ENCODE assay signal across 8 cellular contexts in genomic region chr14:87615822-87616679, GRCh38.
DNase-seq lines count a peak whose midpoint lies in the region; ATAC-seq, FAIRE-seq and TF ChIP-seq lines count a peak whose summit lies in the region.

No MANE protein-coding gene starts in this region.

- peak overlapping the region; percentile 43; the same call in 1 of the 2 replicates for H3K9ac ChIP-seq in MM.1S (ENCODE audit: low read length)

- H3K4me2 ChIP-seq in MM.1S (ENCODE audit: low read depth, low read length), result peak overlapping the region; percentile 46; the same call in 1 of the 2 replicates

- H3K4me1 Mint-ChIP-seq in endothelial cell (ENCODE audit: unreplicated experiment), result peaks cover 2% of the 10 kb centered on the region

- no peak for ATAC-seq in Right ventricle myocardium inferior

- FAIRE-seq in H54 (lab: Jason Lieb, UNC), result no peak

- H3K27me3 ChIP-seq in cardiac muscle cell, result no peaks in the 10 kb centered on the region
- H3K27me3 ChIP-seq in MM.1S (replicated peaks; ENCODE audit: insufficient read depth, low read length), result no peaks in the 10 kb centered on the region
- no peaks in the 10 kb centered on the region for H3K27me3 ChIP-seq in effector memory CD4-positive, alpha-beta T cell (replicated peaks; ENCODE audit: control insufficient read depth, insufficient read depth, low read length, poor library complexity, severe bottlenecking)

- DNase-seq in cardiac muscle cell (ENCODE audit: low read depth in 1 of 2, low spot score in 1 of 2), result peak; percentile 48 to 80
- DNase-seq in Right ventricle myocardium inferior (ENCODE audit: missing footprints), result no peak
- DNase-seq in H54 (ENCODE audit: insufficient read length, low spot score), result peak; percentile 11
- peak; percentile 70 for DNase-seq in MM.1S
- DNase-seq in SW480 (ENCODE audit: low spot score), result peak; percentile 20
- DNase-seq in endothelial cell (ENCODE audit: low spot score), result peak; percentile 79
- DNase-seq in myocyte (ENCODE audit: low read depth), result peak; percentile 19
- DNase-seq in effector memory CD4-positive, alpha-beta T cell, result no peak

- H3K4me3 ChIP-seq in cardiac muscle cell, result no peak overlapping the region
- peak overlapping the region; percentile 30; the same call in 1 of the 2 replicates for H3K4me3 ChIP-seq in MM.1S (ENCODE audit: low read length)
- H3K4me3 ChIP-seq in effector memory CD4-positive, alpha-beta T cell (ENCODE audit: insufficient read depth, low read depth, low read length, poor library complexity, severe bottlenecking), result no peak overlapping the region

- peak; percentile 68 for TF ChIP-seq CTCF in cardiac muscle cell (IDR thresholded peaks at IDR 0.05; ENCODE audit: low read depth, low read length)
- peak; percentile 59 for TF ChIP-seq CTCF in MM.1S (IDR thresholded peaks at IDR 0.05; ENCODE audit: low read length)
- peak; percentile 79 for TF ChIP-seq CTCF in endothelial cell (IDR thresholded peaks at IDR 0.05; ENCODE audit: unreplicated experiment)

- H3K4me1 ChIP-seq in cardiac muscle cell (ENCODE audit: low read depth) (no peaks in the 10 kb centered on the region), MM.1S (ENCODE audit: low read length) (0 out of 2 replicates have a peak, but pooled peaks cover 11% of the 10 kb centered on the region)
- H3K4me1 ChIP-seq in effector memory CD4-positive, alpha-beta T cell (ENCODE audit: control insufficient read depth, insufficient read depth, low read length, poor library complexity, severe bottlenecking), result no peaks in the 10 kb centered on the region

- peak overlapping the region; percentile 48 for H3K27ac Mint-ChIP-seq in endothelial cell (ENCODE audit: unreplicated experiment)

- no peak for TF ChIP-seq POLR2A in H54 (IDR thresholded peaks at IDR 0.05; ENCODE audit: low read depth, low read length)

- intact Hi-C loops in Right ventricle myocardium inferior (cut with DNase I), result no loop called here

- H3K9me3 Mint-ChIP-seq in endothelial cell (ENCODE audit: unreplicated experiment), result peaks cover 7% of the 10 kb centered on the region

- peaks cover 5% of the 10 kb centered on the region for H3K36me3 Mint-ChIP-seq in endothelial cell (ENCODE audit: low read depth, unreplicated experiment)

- no peak overlapping the region for H3K4me3 Mint-ChIP-seq in endothelial cell (ENCODE audit: unreplicated experiment)

- H3F3A ChIP-seq in MM.1S (ENCODE audit: insufficient read depth, low read length), result 0 out of 2 replicates have a peak, but pooled peaks cover 6% of the 10 kb centered on the region

- peak overlapping the region; percentile 25 for H2AFZ ChIP-seq in MM.1S (ENCODE audit: low read length)

- no peaks in the 10 kb centered on the region for H4K20me1 ChIP-seq in MM.1S (ENCODE audit: insufficient read depth, low read length)

- H3K9me3 ChIP-seq in cardiac muscle cell (ENCODE audit: low read depth), result no peaks in the 10 kb centered on the region
- no peaks in the 10 kb centered on the region for H3K9me3 ChIP-seq in MM.1S (replicated peaks; ENCODE audit: insufficient read depth, low read length)
- H3K9me3 ChIP-seq in effector memory CD4-positive, alpha-beta T cell (ENCODE audit: control insufficient read depth, low read length), result no peaks in the 10 kb centered on the region

- H3K9me2 ChIP-seq in MM.1S (replicated peaks; ENCODE audit: insufficient read depth, low read length), result no peaks in the 10 kb centered on the region

- H3K36me3 ChIP-seq in cardiac muscle cell, result no peaks in the 10 kb centered on the region
- no peaks in the 10 kb centered on the region for H3K36me3 ChIP-seq in MM.1S (replicated peaks; ENCODE audit: insufficient read depth, low read length)
- H3K36me3 ChIP-seq in effector memory CD4-positive, alpha-beta T cell (ENCODE audit: control insufficient read depth, insufficient read depth, low read length), result no peaks in the 10 kb centered on the region

- peaks cover 4% of the 10 kb centered on the region for H3K27me3 Mint-ChIP-seq in endothelial cell (ENCODE audit: unreplicated experiment)

- H3K79me2 ChIP-seq in MM.1S (ENCODE audit: low read length), result no peaks in the 10 kb centered on the region

- H3K27ac ChIP-seq in cardiac muscle cell (no peak overlapping the region), MM.1S (ENCODE audit: low read length) (peak overlapping the region; percentile 69)
- H3K27ac ChIP-seq in effector memory CD4-positive, alpha-beta T cell (ENCODE audit: insufficient read depth, low read length, poor library complexity, severe bottlenecking), result no peak overlapping the region

Comparison
In these comparisons a context has a peak if more than half of its experiments do, and no peak if none do; other contexts are left out.
1. DNase-seq: peak in cardiac muscle cell (2 of 2), H54 (single experiment), MM.1S (single experiment), SW480 (single experiment), endothelial cell (single experiment) and myocyte (single experiment); none in Right ventricle myocardium inferior (single experiment) and effector memory CD4-positive, alpha-beta T cell (0 of 3).
2. Peak in every context shown above with its lines, with median percentiles within 50 percentile points of each other: CTCF ChIP-seq.